27 cellular contexts compared by ENCODE assay signal in the genomic region with DNA sequence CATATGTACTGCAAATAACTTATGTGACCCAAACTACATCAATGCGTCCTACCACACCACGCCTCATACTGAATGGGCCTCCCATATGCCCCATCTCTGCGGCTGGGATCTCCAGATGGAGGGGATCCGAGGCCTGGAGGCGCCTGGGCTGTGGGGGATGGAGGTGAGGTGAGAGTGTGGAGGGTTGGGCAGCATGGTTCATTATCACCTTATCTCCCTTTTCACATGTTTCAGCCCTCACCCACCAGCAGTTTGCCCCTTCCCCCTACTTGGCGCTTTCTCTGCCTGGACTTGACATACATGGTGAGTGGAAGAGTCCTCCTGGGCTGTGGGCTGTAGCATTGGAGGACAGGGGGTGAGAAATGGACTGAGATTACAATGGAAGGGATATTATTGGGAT.
A peak's percentile ranks its signal among the peaks of the same experiment; 100 is the strongest.
DNase-seq lines count a peak whose midpoint lies in the region; ATAC-seq, FAIRE-seq and TF ChIP-seq lines count a peak whose summit lies in the region.
"Had no signal": no experiment of that assay in that cellular context is flagged by ENCODE, and none has a peak within 500 bp of the region (broad histone marks: within the 10 kb centered on the region; RNA-seq: fewer than 3 reads in every experiment).

No MANE protein-coding gene starts in this region.

- H3K36me3 Mint-ChIP-seq in activated CD8-positive, alpha-beta T cell treated with anti-CD3 and anti-CD28 coated beads for 36 hours (ENCODE audit: low read depth) = no peaks in the 10 kb centered on the region
- H3K36me3 Mint-ChIP-seq in activated CD8-positive, alpha-beta T cell treated with anti-CD3 and anti-CD28 coated beads, Interleukin-2, amount 10 ng/mL, durations not matched to agents 7 days and 5 days (ENCODE audit: low read depth) = no peaks in the 10 kb centered on the region
- H3K36me3 Mint-ChIP-seq: IgD-negative memory B cell had no signal

- dilution Hi-C loops in endothelial cell of umbilical vein (cut with MboI; ENCODE audit: extremely low pct_ligation_motif_present, low sequenced_read_pairs) = no loop called here

- peak; percentile 24 for ATAC-seq in activated CD8-positive, alpha-beta T cell treated with anti-CD3 and anti-CD28 coated beads for 36 hours
- ATAC-seq in activated CD8-positive, alpha-beta T cell treated with anti-CD3 and anti-CD28 coated beads, Interleukin-2, amount 10 ng/mL, durations not matched to agents 7 days and 5 days = no peak
- ATAC-seq: A549, GM12878, left cardiac atrium, PC-3, psoas muscle had no signal

- H3K9me3 Mint-ChIP-seq in activated CD8-positive, alpha-beta T cell treated with anti-CD3 and anti-CD28 coated beads for 36 hours = no peaks in the 10 kb centered on the region
- H3K9me3 Mint-ChIP-seq in activated CD8-positive, alpha-beta T cell treated with anti-CD3 and anti-CD28 coated beads, Interleukin-2, amount 10 ng/mL, durations not matched to agents 7 days and 5 days (ENCODE audit: insufficient read depth) = no peaks in the 10 kb centered on the region

- peaks cover 4% of the 10 kb centered on the region for H3K4me1 ChIP-seq in endothelial cell of umbilical vein (ENCODE audit: control insufficient read depth, extremely low read depth, insufficient read depth, low read length)
- H3K4me1 ChIP-seq in prostate gland (replicated peaks) = peaks cover 7% of the 10 kb centered on the region
- H3K4me1 ChIP-seq: A549, psoas muscle had no signal

- no peaks in the 10 kb centered on the region for H3K79me2 ChIP-seq in endothelial cell of umbilical vein (ENCODE audit: control insufficient read depth, insufficient read depth, low read length)

- no peaks in the 10 kb centered on the region for H3K9me3 ChIP-seq in endothelial cell of umbilical vein (replicated peaks; ENCODE audit: control insufficient read depth, insufficient read depth, low read length)
- H3K9me3 ChIP-seq in prostate gland = no peaks in the 10 kb centered on the region
- H3K9me3 ChIP-seq: A549, neutrophil, psoas muscle, upper lobe of left lung had no signal

- H3K4me3 ChIP-seq in endothelial cell of umbilical vein (replicated peaks in 1 of 3; ENCODE audit: insufficient read depth in 1 of 3, low read depth in 1 of 3, low read length in 3 of 3) = no peak overlapping the region
- no peak overlapping the region for H3K4me3 ChIP-seq in prostate gland
- H3K4me3 ChIP-seq: A549, GM12878, psoas muscle, upper lobe of left lung had no signal

- H4K20me1 ChIP-seq in endothelial cell of umbilical vein (replicated peaks; ENCODE audit: control insufficient read depth, extremely low read depth, insufficient read depth, low read length) = no peaks in the 10 kb centered on the region

- H3K27me3 ChIP-seq in endothelial cell of umbilical vein (ENCODE audit: control insufficient read depth in 2 of 2, insufficient read depth in 2 of 2, low read length in 2 of 2) (peaks cover 89 to 96% of the 10 kb centered on the region in 2 experiments), prostate gland (replicated peaks; ENCODE audit: insufficient read depth) (peaks cover 32% of the 10 kb centered on the region)

- POLR2A ChIA-PET in activated CD8-positive, alpha-beta T cell treated with anti-CD3 and anti-CD28 coated beads for 36 hours (lab: Charles Lee) = no interaction called here
- POLR2A ChIA-PET in activated CD8-positive, alpha-beta T cell treated with anti-CD3 and anti-CD28 coated beads, Interleukin-2, amount 10 ng/mL, durations not matched to agents 7 days and 5 days (lab: Charles Lee) = no interaction called here
- POLR2A ChIA-PET in endothelial cell of umbilical vein (lab: Charles Lee) = no interaction called here

- BruUV-seq in endothelial cell of umbilical vein (replicated peaks; lab: Mats Ljungman, UMichigan) = no TSS peak

- H2AFZ ChIP-seq in endothelial cell of umbilical vein (ENCODE audit: low read depth, low read length) = no peak overlapping the region

- TF ChIP-seq POLR2A in endothelial cell of umbilical vein (IDR thresholded peaks at IDR 0.05; ENCODE audit: low read depth, low read length) (no peak), prostate gland (IDR thresholded peaks at IDR 0.05) (no peak)

- intact Hi-C loops in activated CD8-positive, alpha-beta T cell treated with anti-CD3 and anti-CD28 coated beads for 36 hours (cut with micrococcal nuclease) = no loop called here
- intact Hi-C loops in endothelial cell of umbilical vein (cut with micrococcal nuclease) = no loop called here
- intact Hi-C loops in prostate gland (cut with DNase I) = no loop called here

- TF ChIP-seq CTCF in activated CD8-positive, alpha-beta T cell treated with anti-CD3 and anti-CD28 coated beads for 36 hours (IDR thresholded peaks at IDR 0.05) = no peak
- no peak for TF ChIP-seq CTCF in endothelial cell of umbilical vein (IDR thresholded peaks at IDR 0.05; ENCODE audit: extremely low read depth in 1 of 2, insufficient read depth in 1 of 2, low read depth in 1 of 2, low read length in 2 of 2)
- no peak for TF ChIP-seq CTCF in prostate gland (IDR thresholded peaks at IDR 0.05)

- H3K36me3 ChIP-seq in endothelial cell of umbilical vein (ENCODE audit: control insufficient read depth in 2 of 2, extremely low read depth in 1 of 2, insufficient read depth in 2 of 2, low read length in 2 of 2) (no peaks in the 10 kb centered on the region), prostate gland (no peaks in the 10 kb centered on the region)
- H3K36me3 ChIP-seq: neutrophil, upper lobe of left lung had no signal

- H3K9me1 ChIP-seq in endothelial cell of umbilical vein (replicated peaks; ENCODE audit: control insufficient read depth, extremely low read depth, insufficient read depth, low read length) = no peaks in the 10 kb centered on the region

- WGBS in prostate gland = 37% methylated on average over 6 of the region's 6 CpGs

- peaks cover 39% of the 10 kb centered on the region for H3K4me1 Mint-ChIP-seq in activated CD8-positive, alpha-beta T cell treated with anti-CD3 and anti-CD28 coated beads for 36 hours (ENCODE audit: low read depth)
- H3K4me1 Mint-ChIP-seq in activated CD8-positive, alpha-beta T cell treated with anti-CD3 and anti-CD28 coated beads, Interleukin-2, amount 10 ng/mL, durations not matched to agents 7 days and 5 days (ENCODE audit: low read depth) = peaks cover 24% of the 10 kb centered on the region

- no peak overlapping the region for H3K4me2 ChIP-seq in endothelial cell of umbilical vein (ENCODE audit: insufficient read depth, low read length)
- H3K4me2 ChIP-seq: A549 had no signal

- no peak overlapping the region for H3K27ac ChIP-seq in endothelial cell of umbilical vein (ENCODE audit: insufficient read depth, low read depth, low read length)
- no peak overlapping the region for H3K27ac ChIP-seq in prostate gland
- H3K27ac ChIP-seq: A549, epithelial cell of prostate, neutrophil, psoas muscle, upper lobe of left lung had no signal

- DNase-seq in activated CD8-positive, alpha-beta T cell treated with anti-CD3 and anti-CD28 coated beads for 36 hours = no peak
- no peak for DNase-seq in activated CD8-positive, alpha-beta T cell treated with anti-CD3 and anti-CD28 coated beads, Interleukin-2, amount 10 ng/mL, durations not matched to agents 7 days and 5 days
- DNase-seq in UCSD-AML1 (lab: John Stamatoyannopoulos, UW; ENCODE audit: unreplicated experiment) (peak; percentile 41), endothelial cell of umbilical vein (ENCODE audit: low read depth, low spot score) (no peak), prostate gland (ENCODE audit: low spot score) (no peak), EL (no peak)
- DNase-seq in stimulated activated CD4-positive, alpha-beta T cell treated with anti-CD3 and anti-CD28 coated beads, Interleukin-15, amount 100 ng/mL, for 24 hours = no peak
- no peak for DNase-seq in stimulated activated CD8-positive, alpha-beta memory T cell treated with anti-CD3 and anti-CD28 coated beads, Interleukin-4, amount 100 ng/mL, for 48 hours
- DNase-seq: activated naive CD4-positive, alpha-beta T cell treated with anti-CD3 and anti-CD28 coated beads, Interleukin-2, amount 50 U/mL, for 16 hours; activated T-cell treated with anti-CD3 and anti-CD28 coated beads, Interleukin-2, amount 50 U/mL, for 48 hours; DND-41; dorsolateral prefrontal cortex; left cardiac atrium; NCI-H1417; NCI-H2081 treated with DMSO at 0.1 percent for 48 hours; PC-3; psoas muscle; SHP77; substantia nigra; T1000; upper lobe of left lung had no signal

- CTCF ChIA-PET in activated CD8-positive, alpha-beta T cell treated with anti-CD3 and anti-CD28 coated beads for 36 hours (lab: Charles Lee) = interaction anchor here (1.3 to 5.3 kb wide), 2 partner anchors 14 to 52 kb away, joined by 5 to 134 read pairs; no protein-coding TSS in a partner anchor
- CTCF ChIA-PET in activated CD8-positive, alpha-beta T cell treated with anti-CD3 and anti-CD28 coated beads, Interleukin-2, amount 10 ng/mL, durations not matched to agents 7 days and 5 days (lab: Charles Lee) = interaction anchor here (5.0 kb wide), 1 partner anchor 53 kb away, joined by 118 read pairs; no protein-coding TSS in a partner anchor
- CTCF ChIA-PET in endothelial cell of umbilical vein (lab: Charles Lee) = no interaction called here

- H3K27me3 Mint-ChIP-seq in activated CD8-positive, alpha-beta T cell treated with anti-CD3 and anti-CD28 coated beads for 36 hours = peaks cover 73% of the 10 kb centered on the region
- peaks cover 79% of the 10 kb centered on the region for H3K27me3 Mint-ChIP-seq in activated CD8-positive, alpha-beta T cell treated with anti-CD3 and anti-CD28 coated beads, Interleukin-2, amount 10 ng/mL, durations not matched to agents 7 days and 5 days (ENCODE audit: low read depth)

- no peak overlapping the region for H3K9ac ChIP-seq in endothelial cell of umbilical vein (replicated peaks; ENCODE audit: extremely low read depth, insufficient read depth, low read length)

- H3K27ac Mint-ChIP-seq in activated CD8-positive, alpha-beta T cell treated with anti-CD3 and anti-CD28 coated beads for 36 hours = no peak overlapping the region
- H3K27ac Mint-ChIP-seq in activated CD8-positive, alpha-beta T cell treated with anti-CD3 and anti-CD28 coated beads, Interleukin-2, amount 10 ng/mL, durations not matched to agents 7 days and 5 days = no peak overlapping the region
- H3K27ac Mint-ChIP-seq: B cell had no signal

- no peak for FAIRE-seq in endothelial cell of umbilical vein (lab: Jason Lieb, UNC)
- FAIRE-seq: A549 had no signal

- no peak overlapping the region for H3K4me3 Mint-ChIP-seq in activated CD8-positive, alpha-beta T cell treated with anti-CD3 and anti-CD28 coated beads for 36 hours
- no peak overlapping the region for H3K4me3 Mint-ChIP-seq in activated CD8-positive, alpha-beta T cell treated with anti-CD3 and anti-CD28 coated beads, Interleukin-2, amount 10 ng/mL, durations not matched to agents 7 days and 5 days
- H3K4me3 Mint-ChIP-seq: B cell had no signal

TF ChIP-seq in endothelial cell of umbilical vein, 7 proteins besides CTCF, POLR2A, EP300 and RAD21:
- peak; percentile 30 for TF ChIP-seq EZH2 (IDR thresholded peaks at IDR 0.05; ENCODE audit: borderline replicate concordance, low read depth, low read length, severe bottlenecking)
- TF ChIP-seq GATA2 (IDR thresholded peaks at IDR 0.05; ENCODE audit: insufficient read depth, insufficient read length, low read depth, low read length) = no peak
